Comparison of ENCODE assay signal across 8 cellular contexts in the genomic region with DNA sequence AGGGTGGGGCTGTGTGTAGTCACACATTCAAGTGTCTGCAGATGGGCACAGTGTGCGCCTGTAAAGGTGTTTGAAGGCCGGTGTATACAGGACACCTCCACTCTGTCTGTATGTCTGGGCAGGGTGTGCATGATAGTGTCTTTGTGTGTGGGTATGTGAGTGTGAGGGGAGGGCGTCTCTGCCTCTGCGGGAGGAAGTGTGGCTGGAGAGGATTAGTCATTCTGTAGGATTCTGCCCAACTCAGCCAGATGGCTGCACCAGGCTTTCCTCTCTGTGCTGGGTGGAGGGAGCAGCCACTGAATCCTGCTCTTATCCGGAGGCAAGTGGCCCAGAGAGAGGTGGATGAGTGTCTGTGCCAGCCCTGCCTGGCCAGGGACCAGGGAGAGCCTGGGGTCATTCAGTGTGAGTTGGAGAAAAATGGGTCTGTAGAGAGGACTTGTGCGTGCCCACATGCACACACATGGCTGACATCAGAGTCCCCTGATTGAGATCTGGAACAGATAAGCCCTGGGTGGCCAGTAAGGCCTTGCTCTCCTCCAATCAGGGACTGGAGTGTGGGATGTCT. TPM values are rescaled to one million over a fixed set of nuclear protein-coding genes. Genes with fewer than 3 reads are reported as not detected.
A peak's percentile ranks its signal among the peaks of the same experiment; 100 is the strongest.
DNase-seq lines count a peak whose midpoint lies in the region; ATAC-seq and TF ChIP-seq lines count a peak whose summit lies in the region.

No MANE protein-coding gene starts in this region.

- peak; percentile 19 for ATAC-seq in GM21423 (IDR thresholded peaks at IDR 0.05; ENCODE audit: unreplicated experiment)
- ATAC-seq in GM18520 (IDR thresholded peaks at IDR 0.05; ENCODE audit: unreplicated experiment), result no peak

- H3K27me3 ChIP-seq in A673 (replicated peaks; ENCODE audit: insufficient read depth, low read depth, low read length, poor library complexity) (no peaks in the 10 kb centered on the region), neuron (ENCODE audit: insufficient read depth, low read length) (peaks cover 46% of the 10 kb centered on the region)

- intact Hi-C loops in A673 (cut with micrococcal nuclease; ENCODE audit: unreplicated experiment), result no loop called here
- intact Hi-C loops in activated T-helper 2 cell treated with anti-CD3 and anti-CD28 coated beads, Interferon-gamma antibody, Interleukin-2, Interleukin-4, amounts not matched to agents 10 μg/mL and 5 μg/mL and 100 μg/mL, durations not matched to agents 14 hours and 24 hours and 36 hours (cut with micrococcal nuclease), result loop anchor here (1.0 to 5.0 kb wide), 4 partner anchors 10 to 320 kb away; a partner anchor contains a TSS

- H3K27me3 Mint-ChIP-seq in activated T-helper 2 cell treated with anti-CD3 and anti-CD28 coated beads, Interferon-gamma antibody, Interleukin-2, Interleukin-4, amounts not matched to agents 10 μg/mL and 5 μg/mL and 100 μg/mL, durations not matched to agents 14 hours and 24 hours and 36 hours (ENCODE audit: low read depth), result peaks cover 17% of the 10 kb centered on the region

- H3K27ac ChIP-seq in A673 (ENCODE audit: low read depth, low read length, poor library complexity, severe bottlenecking), result peak overlapping the region; percentile 68

- H3K4me3 Mint-ChIP-seq in activated T-helper 2 cell treated with anti-CD3 and anti-CD28 coated beads, Interferon-gamma antibody, Interleukin-2, Interleukin-4, amounts not matched to agents 10 μg/mL and 5 μg/mL and 100 μg/mL, durations not matched to agents 14 hours and 24 hours and 36 hours (ENCODE audit: low read depth), result peak overlapping the region; percentile 85

- H3K36me3 Mint-ChIP-seq in activated T-helper 2 cell treated with anti-CD3 and anti-CD28 coated beads, Interferon-gamma antibody, Interleukin-2, Interleukin-4, amounts not matched to agents 10 μg/mL and 5 μg/mL and 100 μg/mL, durations not matched to agents 14 hours and 24 hours and 36 hours (ENCODE audit: low read depth), result peaks cover 28% of the 10 kb centered on the region

- no TSS peak for BruUV-seq in A673 (replicated peaks; lab: Mats Ljungman, UMichigan)

- DNase-seq in A673 (ENCODE audit: low spot score), result peak; percentile 74
- DNase-seq in OCI-M1 (lab: John Stamatoyannopoulos, UW), result peak; percentile 84
- peak; percentile 47 for DNase-seq in activated T-helper 2 cell treated with anti-CD3 and anti-CD28 coated beads, Interferon-gamma antibody, Interleukin-2, Interleukin-4, amounts not matched to agents 10 μg/mL and 5 μg/mL and 100 μg/mL, durations not matched to agents 14 hours and 24 hours and 36 hours (ENCODE audit: low spot score)
- peak; percentile 86 to 95 for DNase-seq in foreskin fibroblast
- DNase-seq in superior temporal gyrus (ENCODE audit: extremely low spot score), result peak; percentile 82

- H3K4me1 ChIP-seq in A673 (ENCODE audit: insufficient read depth, low read length, poor library complexity, severe bottlenecking), result peaks cover 11% of the 10 kb centered on the region
- H3K4me1 ChIP-seq in neuron (ENCODE audit: insufficient read depth, low read length), result peaks cover 41% of the 10 kb centered on the region

- POLR2A ChIA-PET in A673 (lab: Charles Lee; ENCODE audit: low non-redundant PET), result interaction anchor here (0.6 to 0.7 kb wide), 2 partner anchors 10 to 87 kb away, joined by 3 to 9 read pairs; no protein-coding TSS in a partner anchor

- H3K27ac Mint-ChIP-seq in activated T-helper 2 cell treated with anti-CD3 and anti-CD28 coated beads, Interferon-gamma antibody, Interleukin-2, Interleukin-4, amounts not matched to agents 10 μg/mL and 5 μg/mL and 100 μg/mL, durations not matched to agents 14 hours and 24 hours and 36 hours, result peak overlapping the region; percentile 93

- no peaks in the 10 kb centered on the region for H3K36me3 ChIP-seq in A673 (ENCODE audit: insufficient read depth, low read length, poor library complexity, severe bottlenecking)
- no peaks in the 10 kb centered on the region for H3K36me3 ChIP-seq in neuron (ENCODE audit: insufficient read depth, low read length)

- H3K9me3 ChIP-seq in A673 (ENCODE audit: low read depth, low read length, poor library complexity, severe bottlenecking), result no peaks in the 10 kb centered on the region
- H3K9me3 ChIP-seq in neuron (ENCODE audit: low read length), result no peaks in the 10 kb centered on the region

- TF ChIP-seq CTCF in A673 (conservative IDR thresholded peaks at IDR 0.05; ENCODE audit: low read depth, low read length) (no peak), foreskin fibroblast (IDR thresholded peaks at IDR 0.05; ENCODE audit: low read depth, low read length) (no peak)

- peak overlapping the region; percentile 43 for H2AFZ ChIP-seq in neuron (ENCODE audit: low read depth, low read length)

- no peaks in the 10 kb centered on the region for H3K9me3 Mint-ChIP-seq in activated T-helper 2 cell treated with anti-CD3 and anti-CD28 coated beads, Interferon-gamma antibody, Interleukin-2, Interleukin-4, amounts not matched to agents 10 μg/mL and 5 μg/mL and 100 μg/mL, durations not matched to agents 14 hours and 24 hours and 36 hours

- CTCF ChIA-PET in A673 (lab: Charles Lee), result interaction anchor here (0.8 to 1.2 kb wide), 4 partner anchors 8 to 119 kb away, joined by 3 to 14 read pairs (median 8); no protein-coding TSS in a partner anchor

- peak overlapping the region; percentile 56 for H3K4me3 ChIP-seq in A673 (ENCODE audit: low read depth, low read length, poor library complexity, severe bottlenecking)
- peak overlapping the region; percentile 71 to 85 for H3K4me3 ChIP-seq in foreskin fibroblast (ENCODE audit: low read depth in 1 of 2, low read length in 2 of 2)
- H3K4me3 ChIP-seq in neuron (ENCODE audit: low read length), result peak overlapping the region; percentile 36

- peaks cover 15% of the 10 kb centered on the region for H3K4me1 Mint-ChIP-seq in activated T-helper 2 cell treated with anti-CD3 and anti-CD28 coated beads, Interferon-gamma antibody, Interleukin-2, Interleukin-4, amounts not matched to agents 10 μg/mL and 5 μg/mL and 100 μg/mL, durations not matched to agents 14 hours and 24 hours and 36 hours (ENCODE audit: low read depth)

RNA-seq across cellular contexts. Expression of a gene that starts 1.7 kb away (rescaled TPM):
- 15.5 and 16.9 TPM in 2 replicates for total RNA-seq in A673 (2021)
- 41.3 and 44.3 TPM in 2 replicates for total RNA-seq in activated T-helper 2 cell treated with anti-CD3 and anti-CD28 coated beads, Interferon-gamma antibody, Interleukin-2, Interleukin-4, amounts not matched to agents 10 μg/mL and 5 μg/mL and 100 μg/mL, durations not matched to agents 14 hours and 24 hours and 36 hours

RNA-seq across cellular contexts. Expression of a gene that starts 1.8 kb away (rescaled TPM):
- 0.26 and 0.30 TPM in 2 replicates for total RNA-seq in A673 (2021)
- 0.53 and 0.64 TPM in 2 replicates for total RNA-seq in activated T-helper 2 cell treated with anti-CD3 and anti-CD28 coated beads, Interferon-gamma antibody, Interleukin-2, Interleukin-4, amounts not matched to agents 10 μg/mL and 5 μg/mL and 100 μg/mL, durations not matched to agents 14 hours and 24 hours and 36 hours

RNA-seq across cellular contexts. Expression of a gene that starts 29.1 kb away (rescaled TPM):
- 12.5 and 19.2 TPM in 2 replicates for total RNA-seq in A673 (2021)
- 0.55 and 0.67 TPM in 2 replicates for total RNA-seq in activated T-helper 2 cell treated with anti-CD3 and anti-CD28 coated beads, Interferon-gamma antibody, Interleukin-2, Interleukin-4, amounts not matched to agents 10 μg/mL and 5 μg/mL and 100 μg/mL, durations not matched to agents 14 hours and 24 hours and 36 hours

RNA-seq across cellular contexts. Expression of a gene that starts 33.1 kb away (rescaled TPM):
- 49.1 and 59.9 TPM in 2 replicates for total RNA-seq in A673 (2021)
- 19.2 and 22.2 TPM in 2 replicates for total RNA-seq in activated T-helper 2 cell treated with anti-CD3 and anti-CD28 coated beads, Interferon-gamma antibody, Interleukin-2, Interleukin-4, amounts not matched to agents 10 μg/mL and 5 μg/mL and 100 μg/mL, durations not matched to agents 14 hours and 24 hours and 36 hours

RNA-seq across cellular contexts. Expression of a gene that starts 45.4 kb away (rescaled TPM):
- 29.5 and 30.8 TPM in 2 replicates for total RNA-seq in A673 (2021)
- 25.9 and 27.2 TPM in 2 replicates for total RNA-seq in activated T-helper 2 cell treated with anti-CD3 and anti-CD28 coated beads, Interferon-gamma antibody, Interleukin-2, Interleukin-4, amounts not matched to agents 10 μg/mL and 5 μg/mL and 100 μg/mL, durations not matched to agents 14 hours and 24 hours and 36 hours
